In genomic region chr5:322281-322941, GRCh38 we compare ENCODE assay signal across 8 cellular contexts. TPM values are rescaled to one million over a fixed set of nuclear protein-coding genes. Genes with fewer than 3 reads are reported as not detected.
DNase-seq lines count a peak whose midpoint lies in the region; ATAC-seq and TF ChIP-seq lines count a peak whose summit lies in the region.

No MANE protein-coding gene starts in this region.

- peak overlapping the region; percentile 95 for H3K9ac ChIP-seq in GM23248

- H3K4me1 ChIP-seq in GM23248 (ENCODE audit: insufficient read depth) = peaks cover 14% of the 10 kb centered on the region
- H3K4me1 ChIP-seq in uterus = peaks cover 0 to 11% of the 10 kb centered on the region in 2 donors

- intact Hi-C loops in uterus (cut with DNase I; ENCODE audit: low total_unique reads) = no loop called here

- in situ Hi-C loops in GM23248 (cut with MboI) = no loop called here

- H3K4me2 ChIP-seq in GM23248 (ENCODE audit: unreplicated experiment) = peak overlapping the region; percentile 77

- TF ChIP-seq CTCF in uterus (IDR thresholded peaks at IDR 0.05) = no peak

- peak; percentile 32 for DNase-seq in DMS53 treated with DMSO at 0.1 percent for 48 hours (lab: John Stamatoyannopoulos, UW; ENCODE audit: unreplicated experiment)
- DNase-seq in GM23248 = peak; percentile 80
- DNase-seq in activated CD4-positive, alpha-beta T cell treated with anti-CD3 and anti-CD28 coated beads, Interleukin-2, amount 50 U/mL, for 48 hours = peak; percentile 20 to 41
- no peak for DNase-seq in uterus
- DNase-seq in amniotic stem cell (lab: John Stamatoyannopoulos, UW) = no peak

- TF ChIP-seq POLR2A in uterus (IDR thresholded peaks at IDR 0.05) = no peak

- no peaks in the 10 kb centered on the region for H4K20me1 ChIP-seq in GM23248 (ENCODE audit: insufficient read depth)

- H3K79me2 ChIP-seq in GM23248 (ENCODE audit: insufficient read depth) = peaks cover 64% of the 10 kb centered on the region

- H3K9me3 ChIP-seq in GM23248 (ENCODE audit: low read depth) = no peaks in the 10 kb centered on the region
- peaks cover 4% of the 10 kb centered on the region for H3K9me3 ChIP-seq in iPS-18c (ENCODE audit: control insufficient read depth, insufficient read depth, low read length)
- H3K9me3 ChIP-seq in uterus = no peaks in the 10 kb centered on the region

- H3K27ac ChIP-seq in GM23248 (peak overlapping the region; percentile 69), uterus (no peak overlapping the region)

- no peaks in the 10 kb centered on the region for H3F3A ChIP-seq in GM23248 (ENCODE audit: insufficient read depth)

- ATAC-seq in GM19452 (IDR thresholded peaks at IDR 0.05; ENCODE audit: unreplicated experiment) (no peak), HG02973 (IDR thresholded peaks at IDR 0.05; ENCODE audit: unreplicated experiment) (no peak)

- no peaks in the 10 kb centered on the region for H3K9me2 ChIP-seq in GM23248 (ENCODE audit: insufficient read depth)

- H3K27me3 ChIP-seq in GM23248 (replicated peaks; ENCODE audit: insufficient read depth) (no peaks in the 10 kb centered on the region), uterus (peaks cover 9 to 14% of the 10 kb centered on the region in 2 donors)

- H3K4me3 ChIP-seq in GM23248 (peak overlapping the region; percentile 99), iPS-18c (ENCODE audit: insufficient read depth, low read depth, low read length) (peak overlapping the region; percentile 63; the same call in 1 of the 2 replicates), uterus (peak overlapping the region in 1 of 2 donors; percentile 27)

- H3K36me3 ChIP-seq in GM23248 (ENCODE audit: low read depth) = no peaks in the 10 kb centered on the region
- no peaks in the 10 kb centered on the region for H3K36me3 ChIP-seq in uterus

- peak overlapping the region; percentile 73 for H2AFZ ChIP-seq in GM23248

- 3 to 4% methylated on average over 49 to 51 of the region's 56 CpGs for WGBS in GM23248 (ENCODE audit: low coverage in 1 of 2, low lambda C conversion rate in 2 of 2, missing lambda C conversion rate in 2 of 2), 2 experiments

RNA-seq across cellular contexts. Expression of gene AHRR, which starts 0.9 kb away (rescaled TPM):
- total RNA-seq in GM23248 (2014; rRNA removed; shearing (Covaris generic)) = 33.7 and 40.0 TPM in 2 replicates
- polyA plus RNA-seq in GM23248 (2016; fragmentation: Nextera tagmentation; extraction: Ambion mirVana) = 11.9 and 13.2 TPM in 2 replicates
- total RNA-seq in uterus = 1 to 10 TPM in 2 of 4 donors, under 1 TPM in 1, not detected in 1; 0.26 to 9.1 (median 6.6) TPM

RNA-seq across cellular contexts. Expression of gene PDCD6, which starts 51.0 kb away (rescaled TPM):
- total RNA-seq in GM23248 (2014; rRNA removed; shearing (Covaris generic)) = 117 and 131 TPM in 2 replicates
- polyA plus RNA-seq in GM23248 (2016; fragmentation: Nextera tagmentation; extraction: Ambion mirVana) = 199 and 200 TPM in 2 replicates
- 10 to 100 TPM; 73.1 to 85.9 (median 79.7) TPM for total RNA-seq in uterus

Comparison
In these comparisons a context has a peak if more than half of its experiments do, and no peak if none do; other contexts are left out.
1. DNase-seq: peak in DMS53 treated with DMSO at 0.1 percent for 48 hours (single experiment), GM23248 (single experiment) and activated CD4-positive, alpha-beta T cell treated with anti-CD3 and anti-CD28 coated beads, Interleukin-2, amount 50 U/mL, for 48 hours (2 of 2); none in uterus (0 of 2) and amniotic stem cell (single experiment).